1 cellular context compared by ENCODE assay signal in genomic region chr22:37273126-37273845, GRCh38.
TF ChIP-seq lines count a peak whose summit lies in the region.

No MANE protein-coding gene starts in this region.

TF ChIP-seq in GM12878, 131 proteins besides CTCF, POLR2A, EP300 and RAD21 (continued from another document):
- TF ChIP-seq IRF5 (IDR thresholded peaks at IDR 0.05; ENCODE audit: borderline replicate concordance) = no peak
- no peak for TF ChIP-seq BCLAF1 (IDR thresholded peaks at IDR 0.05)
- TF ChIP-seq ZNF207 (IDR thresholded peaks at IDR 0.05; ENCODE audit: borderline replicate concordance) = no peak
- no peak for TF ChIP-seq ZNF274 (IDR thresholded peaks at IDR 0.05; ENCODE audit: insufficient read depth, insufficient read length)
- TF ChIP-seq TCF12 (IDR thresholded peaks at IDR 0.05; ENCODE audit: low read depth, low read length) = no peak
- no peak for TF ChIP-seq CHD2 (IDR thresholded peaks at IDR 0.05; ENCODE audit: borderline replicate concordance, low read depth, low read length)
- no peak for TF ChIP-seq BACH1 (IDR thresholded peaks at IDR 0.05; ENCODE audit: borderline replicate concordance)
- TF ChIP-seq CREM (IDR thresholded peaks at IDR 0.05; ENCODE audit: low read depth) = no peak
- no peak for TF ChIP-seq RELB (IDR thresholded peaks at IDR 0.05; ENCODE audit: low read depth)
- no peak for TF ChIP-seq FOS (IDR thresholded peaks at IDR 0.05; ENCODE audit: borderline replicate concordance, extremely low read depth, insufficient read length)
- peak; percentile 80 for TF ChIP-seq SP1 (IDR thresholded peaks at IDR 0.05; ENCODE audit: low read depth, low read length)
- TF ChIP-seq EZH2 (IDR thresholded peaks at IDR 0.05; ENCODE audit: borderline replicate concordance, control insufficient read depth, low read depth, low read length) = no peak
- TF ChIP-seq TBL1XR1 (IDR thresholded peaks at IDR 0.05; ENCODE audit: low read depth, low read length) = no peak
- TF ChIP-seq ATF3 (IDR thresholded peaks at IDR 0.05; ENCODE audit: borderline replicate concordance, extremely low read depth, low read depth, low read length) = no peak
- no peak for TF ChIP-seq ZBTB40 (IDR thresholded peaks at IDR 0.05; ENCODE audit: borderline replicate concordance)
- TF ChIP-seq NFIC (IDR thresholded peaks at IDR 0.05; ENCODE audit: low read depth, low read length) = no peak
- no peak for TF ChIP-seq POLR2AphosphoS2 (IDR thresholded peaks at IDR 0.05; ENCODE audit: low read depth, low read length)
- no peak for TF ChIP-seq CEBPB (IDR thresholded peaks at IDR 0.05; ENCODE audit: borderline replicate concordance in 1 of 2, low read depth in 2 of 2, low read length in 2 of 2)
- no peak for TF ChIP-seq ZBED1 (IDR thresholded peaks at IDR 0.05; ENCODE audit: borderline replicate concordance)
